ENCODE assay signal across 21 cellular contexts in genomic region chr3:119990888-119991287, GRCh38.
A peak's percentile ranks its signal among the peaks of the same experiment; 100 is the strongest.
DNase-seq lines count a peak whose midpoint lies in the region; ATAC-seq and TF ChIP-seq lines count a peak whose summit lies in the region.
"Had no signal": no experiment of that assay in that cellular context is flagged by ENCODE, and none has a peak within 500 bp of the region (broad histone marks: within the 10 kb centered on the region; RNA-seq: fewer than 3 reads in every experiment).

No MANE protein-coding gene starts in this region.

- TF ChIP-seq CTCF in astrocyte of the cerebellum (IDR thresholded peaks at IDR 0.05; ENCODE audit: low read depth, low read length, missing control alignments), result no peak
- no peak for TF ChIP-seq CTCF in fibroblast of pulmonary artery (IDR thresholded peaks at IDR 0.05; ENCODE audit: low read length, missing control alignments)
- TF ChIP-seq CTCF in thyroid gland (IDR thresholded peaks at IDR 0.05), result no peak
- no peak for TF ChIP-seq CTCF in upper lobe of right lung (IDR thresholded peaks at IDR 0.05)
- TF ChIP-seq CTCF in GM20000 (IDR thresholded peaks at IDR 0.05; ENCODE audit: extremely low read depth, missing control alignments), result no peak

- H3K27me3 ChIP-seq in thyroid gland, result no peaks in the 10 kb centered on the region
- no peaks in the 10 kb centered on the region for H3K27me3 ChIP-seq in upper lobe of right lung
- H3K27me3 ChIP-seq: tibial nerve had no signal

- in situ Hi-C loops in astrocyte of the cerebellum (cut with HindIII; ENCODE audit: low sequenced_read_pairs), result no loop called here

- H3K36me3 ChIP-seq in thyroid gland (no peaks in the 10 kb centered on the region), upper lobe of right lung (no peaks in the 10 kb centered on the region)
- H3K36me3 ChIP-seq: left ventricle myocardium inferior, tibial nerve had no signal

- peak; percentile 42 for DNase-seq in AG08395 (ENCODE audit: low spot score)
- DNase-seq in HCEC 1CT, result peak; percentile 22
- peak; percentile 11 for DNase-seq in astrocyte of the cerebellum (ENCODE audit: low read depth)
- peak; percentile 18 for DNase-seq in fibroblast of pulmonary artery (ENCODE audit: low read depth)
- no peak for DNase-seq in thyroid gland
- DNase-seq in upper lobe of right lung, result no peak
- no peak for DNase-seq in OCI-M1 (lab: John Stamatoyannopoulos, UW)
- DNase-seq in GM20000 (ENCODE audit: low spot score), result no peak
- DNase-seq: activated CD4-positive, alpha-beta memory T cell treated with anti-CD3 and anti-CD28 coated beads, Interleukin-2, amount 10 ng/mL, durations not matched to agents 7 days and 5 days; activated T-cell treated with anti-CD3 and anti-CD28 coated beads, Interleukin-2, amount 50 U/mL, for 48 hours; CD4-positive, alpha-beta T cell; DMS53; left ventricle myocardium inferior; mucosa of descending colon; NCI-H1092; NCI-H2029 treated with DMSO at 0.1 percent for 48 hours; NCI-H510A treated with DMSO at 0.1 percent for 48 hours had no signal

- H3K4me1 ChIP-seq in thyroid gland, result no peaks in the 10 kb centered on the region
- no peaks in the 10 kb centered on the region for H3K4me1 ChIP-seq in upper lobe of right lung

- H3K27ac ChIP-seq in thyroid gland (no peak overlapping the region), upper lobe of right lung (no peak overlapping the region)
- H3K27ac ChIP-seq: A549, HL-60, left ventricle myocardium inferior, tibial nerve had no signal

- H3K9me3 ChIP-seq in thyroid gland, result no peaks in the 10 kb centered on the region
- H3K9me3 ChIP-seq in upper lobe of right lung, result peaks cover 3% of the 10 kb centered on the region
- H3K9me3 ChIP-seq: A549 had no signal

- ATAC-seq in upper lobe of right lung, result no peak
- ATAC-seq: A549, K562, mucosa of descending colon had no signal

- H3K4me3 ChIP-seq in astrocyte of the cerebellum (ENCODE audit: low read depth, low read length), result no peak overlapping the region
- H3K4me3 ChIP-seq in fibroblast of pulmonary artery (replicated peaks; ENCODE audit: low read depth, low read length), result no peak overlapping the region
- no peak overlapping the region for H3K4me3 ChIP-seq in thyroid gland (replicated peaks in 1 of 3)
- H3K4me3 ChIP-seq in upper lobe of right lung, result no peak overlapping the region
- H3K4me3 ChIP-seq: A549, K562, left ventricle myocardium inferior, mucosa of descending colon, tibial nerve had no signal

- intact Hi-C loops in thyroid gland (cut with DNase I), result no loop called here
- intact Hi-C loops in upper lobe of right lung (cut with DNase I), result no loop called here

- no peak for TF ChIP-seq POLR2A in thyroid gland (IDR thresholded peaks at IDR 0.05)

Comparison
In these comparisons a context has a peak if more than half of its experiments do, and no peak if none do; other contexts are left out.
1. DNase-seq: peak in AG08395 (single experiment), HCEC 1CT (single experiment), astrocyte of the cerebellum (single experiment) and fibroblast of pulmonary artery (single experiment); none in thyroid gland (0 of 2), upper lobe of right lung (single experiment), OCI-M1 (single experiment) and GM20000 (single experiment).